ENCODE assay signal across 1 cellular context in genomic region chr10:31617767-31618166, GRCh38.
TF ChIP-seq lines count a peak whose summit lies in the region.

No MANE protein-coding gene starts in this region.

TF ChIP-seq in GM12878, 131 proteins besides CTCF, POLR2A, EP300 and RAD21 (continued from another document):
- TF ChIP-seq SPI1 (IDR thresholded peaks at IDR 0.05; ENCODE audit: borderline replicate concordance, insufficient read depth, low read depth, low read length), result peak; percentile 83
- TF ChIP-seq MXI1 (IDR thresholded peaks at IDR 0.05; ENCODE audit: low read depth, low read length), result no peak
- TF ChIP-seq SMARCA5 (IDR thresholded peaks at IDR 0.05), result no peak
- peak; percentile 22; the same call in 1 of the 2 replicates for TF ChIP-seq IRF4 (IDR thresholded peaks at IDR 0.05; ENCODE audit: low read depth, low read length)
- no peak for TF ChIP-seq ZBTB4 (CRISPR knock-in tag; IDR thresholded peaks at IDR 0.05)
- TF ChIP-seq TCF7 (IDR thresholded peaks at IDR 0.05; ENCODE audit: borderline replicate concordance), result no peak
- TF ChIP-seq ATF7 (IDR thresholded peaks at IDR 0.05; ENCODE audit: low read depth), result no peak
- peak; percentile 19; the same call in 1 of the 2 replicates for TF ChIP-seq RUNX3 (IDR thresholded peaks at IDR 0.05; ENCODE audit: low read length)
